ENCODE assay signal across 1 cellular context in genomic region chr3:170322501-170323328, GRCh38.
TF ChIP-seq lines count a peak whose summit lies in the region.

No MANE protein-coding gene starts in this region.

TF ChIP-seq in endothelial cell of umbilical vein, 7 proteins besides CTCF, POLR2A, EP300 and RAD21 (continued from another document):
- TF ChIP-seq MAX (IDR thresholded peaks at IDR 0.05; ENCODE audit: insufficient read depth, insufficient read length) = no peak
